Comparison of ENCODE assay signal across 1 cellular context in the genomic region with DNA sequence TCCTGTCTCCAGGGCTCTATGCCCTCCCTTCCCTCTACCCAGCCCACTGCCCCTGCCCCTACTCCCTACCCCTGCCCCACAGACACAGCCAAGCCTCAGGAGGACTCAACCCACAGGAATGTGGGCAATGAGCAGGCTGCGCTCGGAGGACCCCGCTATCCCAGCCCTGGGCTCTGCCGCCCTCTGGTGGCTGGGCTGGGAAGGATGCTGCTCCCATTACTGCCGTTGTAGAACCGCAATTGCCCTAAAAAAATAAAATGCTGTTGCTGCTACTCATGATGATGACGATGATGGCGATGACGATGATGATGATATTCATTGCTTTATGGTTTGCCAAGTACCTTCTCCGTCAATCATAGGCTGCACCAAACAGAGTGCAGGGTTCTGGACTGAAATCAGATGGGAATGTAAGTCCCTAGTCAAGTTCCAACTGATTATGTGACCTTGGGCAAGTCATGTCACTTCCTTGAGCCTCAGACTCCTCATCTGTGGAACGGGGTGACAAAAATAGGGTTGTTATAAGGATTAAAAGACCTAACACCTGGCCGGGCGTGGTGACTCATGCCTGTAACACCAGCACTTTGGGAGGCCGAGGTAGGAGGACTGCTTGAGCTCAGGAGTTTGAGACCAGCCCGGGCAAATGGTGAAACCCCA.
TF ChIP-seq lines count a peak whose summit lies in the region.

No MANE protein-coding gene starts in this region.

TF ChIP-seq in IMR-90, 13 proteins besides CTCF, POLR2A, EP300 and RAD21:
- TF ChIP-seq RCOR1 (IDR thresholded peaks at IDR 0.05; ENCODE audit: insufficient replicate concordance, low read length), result no peak
- TF ChIP-seq FOS (IDR thresholded peaks at IDR 0.05; ENCODE audit: low read depth, low read length), result peak; percentile 23; the same call in 1 of the 2 replicates
- TF ChIP-seq, protein P1, sequence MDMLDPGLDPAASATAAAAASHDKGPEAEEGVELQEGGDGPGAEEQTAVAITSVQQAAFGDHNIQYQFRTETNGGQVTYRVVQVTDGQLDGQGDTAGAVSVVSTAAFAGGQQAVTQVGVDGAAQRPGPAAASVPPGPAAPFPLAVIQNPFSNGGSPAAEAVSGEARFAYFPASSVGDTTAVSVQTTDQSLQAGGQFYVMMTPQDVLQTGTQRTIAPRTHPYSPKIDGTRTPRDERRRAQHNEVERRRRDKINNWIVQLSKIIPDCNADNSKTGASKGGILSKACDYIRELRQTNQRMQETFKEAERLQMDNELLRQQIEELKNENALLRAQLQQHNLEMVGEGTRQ (IDR thresholded peaks at IDR 0.05; ENCODE audit: low read depth, low read length), result 0 out of 2 replicates have a peak, but pooled peaks have one; percentile 5
- no peak for TF ChIP-seq CHD1 (IDR thresholded peaks at IDR 0.05; ENCODE audit: low read depth, low read length)
- no peak for TF ChIP-seq CEBPB (IDR thresholded peaks at IDR 0.05; ENCODE audit: low read depth, low read length)
- 0 out of 2 replicates have a peak, but pooled peaks have one; percentile 19 for TF ChIP-seq BHLHE40 (IDR thresholded peaks at IDR 0.05; ENCODE audit: low read depth, low read length)
- no peak for TF ChIP-seq RFX5 (IDR thresholded peaks at IDR 0.05; ENCODE audit: low read depth, low read length)
- peak; percentile 100 for TF ChIP-seq SMC3 (IDR thresholded peaks at IDR 0.05; ENCODE audit: low read depth, low read length)
- TF ChIP-seq MAFK (IDR thresholded peaks at IDR 0.05; ENCODE audit: low read depth, low read length), result peak; percentile 17; the same call in 1 of the 2 replicates
- TF ChIP-seq, protein P2, sequence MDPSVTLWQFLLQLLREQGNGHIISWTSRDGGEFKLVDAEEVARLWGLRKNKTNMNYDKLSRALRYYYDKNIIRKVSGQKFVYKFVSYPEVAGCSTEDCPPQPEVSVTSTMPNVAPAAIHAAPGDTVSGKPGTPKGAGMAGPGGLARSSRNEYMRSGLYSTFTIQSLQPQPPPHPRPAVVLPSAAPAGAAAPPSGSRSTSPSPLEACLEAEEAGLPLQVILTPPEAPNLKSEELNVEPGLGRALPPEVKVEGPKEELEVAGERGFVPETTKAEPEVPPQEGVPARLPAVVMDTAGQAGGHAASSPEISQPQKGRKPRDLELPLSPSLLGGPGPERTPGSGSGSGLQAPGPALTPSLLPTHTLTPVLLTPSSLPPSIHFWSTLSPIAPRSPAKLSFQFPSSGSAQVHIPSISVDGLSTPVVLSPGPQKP (IDR thresholded peaks at IDR 0.05; ENCODE audit: borderline replicate concordance, low read depth, low read length), result no peak
- peak; percentile 78; the same call in 1 of the 2 replicates for TF ChIP-seq MAZ (IDR thresholded peaks at IDR 0.05; ENCODE audit: borderline replicate concordance, low read depth, low read length)
- no peak for TF ChIP-seq MXI1 (IDR thresholded peaks at IDR 0.05; ENCODE audit: borderline replicate concordance, low read depth, low read length)
- no peak for TF ChIP-seq NFE2L2 (IDR thresholded peaks at IDR 0.05; ENCODE audit: low read depth, low read length)
